1 cellular context compared by ENCODE assay signal in the genomic region with DNA sequence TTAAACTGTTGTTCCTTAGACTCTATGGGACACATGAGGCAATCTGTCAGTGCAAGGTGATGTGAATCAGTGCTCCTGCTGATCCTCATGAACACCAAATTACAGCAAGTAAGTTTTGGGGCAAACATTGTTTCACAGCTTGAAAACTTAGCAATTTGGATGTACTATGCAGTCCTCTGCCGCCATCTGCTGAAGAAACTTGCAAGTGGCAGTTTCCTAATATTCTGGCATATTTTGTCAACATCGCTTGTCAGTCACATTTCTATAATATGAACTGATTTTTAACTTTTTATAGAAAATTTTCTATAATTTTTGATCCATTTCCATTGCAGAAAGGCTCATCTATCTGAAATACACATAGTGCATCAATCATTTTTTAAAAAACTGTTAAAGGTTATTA.
TF ChIP-seq lines count a peak whose summit lies in the region.

No MANE protein-coding gene starts in this region.

TF ChIP-seq in endothelial cell of umbilical vein, 7 proteins besides CTCF, POLR2A, EP300 and RAD21:
- no peak for TF ChIP-seq POLR2AphosphoS5 (IDR thresholded peaks at IDR 0.05; ENCODE audit: insufficient read depth, low read depth, low read length)
- no peak for TF ChIP-seq EZH2 (IDR thresholded peaks at IDR 0.05; ENCODE audit: borderline replicate concordance, low read depth, low read length, severe bottlenecking)
- TF ChIP-seq, protein P1, sequence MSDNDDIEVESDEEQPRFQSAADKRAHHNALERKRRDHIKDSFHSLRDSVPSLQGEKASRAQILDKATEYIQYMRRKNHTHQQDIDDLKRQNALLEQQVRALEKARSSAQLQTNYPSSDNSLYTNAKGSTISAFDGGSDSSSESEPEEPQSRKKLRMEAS (IDR thresholded peaks at IDR 0.05; ENCODE audit: insufficient read depth, insufficient read length), result no peak
- no peak for TF ChIP-seq FOS (IDR thresholded peaks at IDR 0.05; ENCODE audit: borderline replicate concordance, insufficient read depth, low read length)
- TF ChIP-seq JUN (IDR thresholded peaks at IDR 0.05; ENCODE audit: borderline replicate concordance, insufficient read depth, insufficient read length, low read depth), result no peak
